In genomic region chr15:66851226-66852063, GRCh38 we compare ENCODE assay signal across 8 cellular contexts.
DNase-seq lines count a peak whose midpoint lies in the region; ATAC-seq, FAIRE-seq and TF ChIP-seq lines count a peak whose summit lies in the region.

No MANE protein-coding gene starts in this region.

- no peak overlapping the region for H3K27ac ChIP-seq in caudate nucleus (ENCODE audit: low read depth, low read length)

- FAIRE-seq in D721Med (lab: Jason Lieb, UNC): no peak

- ATAC-seq in GM18861 (IDR thresholded peaks at IDR 0.05; ENCODE audit: unreplicated experiment): no peak

- DNase-seq in D721Med (ENCODE audit: insufficient read length, low spot score) (peak; percentile 91), HFFc6 (peak; percentile 70), NCI-H345 (lab: John Stamatoyannopoulos, UW) (peak; percentile 62), caudate nucleus (lab: John Stamatoyannopoulos, UW) (peak in 35 of 61 donors; percentile 5 to 63 (median 27)), left kidney (ENCODE audit: low read depth, low spot score) (peak; percentile 95)
- peak; percentile 51 for DNase-seq in activated CD4-positive, CD25-positive, alpha-beta regulatory T cell treated with anti-CD3 and anti-CD28 coated beads, Interleukin-2, amount 50 U/mL, for 16 hours (ENCODE audit: low read depth, low spot score)
- DNase-seq in stimulated activated CD4-positive, alpha-beta T cell treated with anti-CD3 and anti-CD28 coated beads, Interleukin-1b, Interleukin-23, amount 100 ng/mL, for 4 hours (ENCODE audit: low read depth in 2 of 2): peak; percentile 61 to 75

- peaks cover 25% of the 10 kb centered on the region for H3K4me1 Mint-ChIP-seq in HFFc6 (ENCODE audit: low read depth)

- no peaks in the 10 kb centered on the region for H3K9me3 Mint-ChIP-seq in HFFc6

- peak overlapping the region; percentile 76 for H3K27ac Mint-ChIP-seq in HFFc6

- H3K36me3 Mint-ChIP-seq in HFFc6 (ENCODE audit: low read depth): no peaks in the 10 kb centered on the region; the same call in 1 of the 2 replicates

- H3K4me3 Mint-ChIP-seq in HFFc6: peak overlapping the region; percentile 23; the same call in 1 of the 2 replicates

- TF ChIP-seq CTCF in D721Med (IDR thresholded peaks at IDR 0.05; ENCODE audit: insufficient read depth, missing control alignments) (peak; percentile 79), HFFc6 (IDR thresholded peaks at IDR 0.05) (peak; percentile 99)

- H3K27me3 Mint-ChIP-seq in HFFc6 (ENCODE audit: insufficient read depth): peaks cover 2% of the 10 kb centered on the region; the same call in 1 of the 2 replicates

Comparison
In these comparisons a context has a peak if more than half of its experiments do, and no peak if none do; other contexts are left out.
1. DNase-seq: peak in every context shown above with its lines; median percentile 95 in left kidney; 91 in D721Med; 70 in HFFc6; 68 in stimulated activated CD4-positive, alpha-beta T cell treated with anti-CD3 and anti-CD28 coated beads, Interleukin-1b, Interleukin-23, amount 100 ng/mL, for 4 hours; 62 in NCI-H345; 51 in activated CD4-positive, CD25-positive, alpha-beta regulatory T cell treated with anti-CD3 and anti-CD28 coated beads, Interleukin-2, amount 50 U/mL, for 16 hours; 27 in caudate nucleus.